21 cellular contexts compared by ENCODE assay signal in the genomic region with DNA sequence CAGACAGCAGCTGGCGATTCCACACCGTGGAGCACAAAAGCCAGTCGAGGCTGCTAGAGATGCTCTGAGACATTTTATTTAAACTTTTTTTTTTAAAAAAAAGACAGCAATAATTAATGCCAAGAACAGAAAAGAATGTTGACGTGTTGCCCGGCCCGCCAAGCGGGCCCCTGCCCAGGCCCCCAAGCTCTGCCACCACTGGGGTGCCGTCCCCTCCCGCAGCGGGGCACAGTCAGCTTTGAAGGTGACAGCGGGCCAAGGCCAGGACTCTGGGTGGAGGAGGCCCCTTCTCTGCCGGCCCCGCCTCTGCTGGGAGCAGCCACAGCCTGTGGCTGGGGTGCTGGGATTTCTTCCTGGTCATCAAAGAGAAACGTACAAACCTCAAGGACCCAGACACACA. TPM values are rescaled to one million over a fixed set of nuclear protein-coding genes. Genes with fewer than 3 reads are reported as not detected.
"Had no signal": no experiment of that assay in that cellular context is flagged by ENCODE, and none has a peak within 500 bp of the region (broad histone marks: within the 10 kb centered on the region; RNA-seq: fewer than 3 reads in every experiment).

No MANE protein-coding gene starts in this region.

- H3K27ac ChIP-seq: coronary artery, heart right ventricle, sigmoid colon, suprapubic skin, thyroid gland, uterus had no signal

- H3K27me3 ChIP-seq: thyroid gland, upper lobe of left lung, uterus had no signal

- H3K4me1 Mint-ChIP-seq: nephron progenitor cell had no signal

- H3K4me3 ChIP-seq: coronary artery, heart right ventricle, sigmoid colon, suprapubic skin, thyroid gland, upper lobe of left lung, uterus had no signal

- H3K27ac Mint-ChIP-seq: naive B cell, nephron progenitor cell had no signal

- ATAC-seq: esophagus mucosa, heart right ventricle had no signal

- H3K9me3 ChIP-seq: heart right ventricle, sigmoid colon, suprapubic skin, thyroid gland, upper lobe of left lung, uterus had no signal

- DNase-seq: effector CD8-positive, alpha-beta T cell; heart right ventricle; hypothalamus; kidney glomerular epithelial cell; mesendoderm; naive B cell; nephron progenitor cell; sigmoid colon; small intestine; stimulated activated CD4-positive, alpha-beta T cell treated with anti-CD3 and anti-CD28 coated beads, Interleukin-12 subunit alpha, Interleukin-12 subunit beta, amount 100 ng/mL, for 4 hours; stimulated activated naive CD4-positive, alpha-beta T cell treated with Interleukin-2 at 50 U/mL for 16 hours; thyroid gland; uterus had no signal

- H3K27me3 Mint-ChIP-seq: naive B cell had no signal

- H3K4me3 Mint-ChIP-seq: nephron progenitor cell had no signal

- H3K36me3 ChIP-seq: uterus had no signal

- H3K9me3 Mint-ChIP-seq: naive B cell, nephron progenitor cell had no signal

- FAIRE-seq: frontal cortex, islet of Langerhans, small intestine had no signal

- H3K36me3 Mint-ChIP-seq: naive B cell had no signal

- H3K4me1 ChIP-seq: uterus had no signal

RNA-seq across cellular contexts. Expression of gene SNAI3, which starts 10.1 kb away (rescaled TPM):
- total RNA-seq: frontal cortex, osteoblast had no signal
- polyA plus RNA-seq: fibroblast of lung had no signal
